Comparison of ENCODE assay signal across 14 cellular contexts in genomic region chr6:7282097-7282906, GRCh38. TPM values are rescaled to one million over a fixed set of nuclear protein-coding genes. Genes with fewer than 3 reads are reported as not detected.
DNase-seq lines count a peak whose midpoint lies in the region; ATAC-seq and TF ChIP-seq lines count a peak whose summit lies in the region.
"Had no signal": no experiment of that assay in that cellular context is flagged by ENCODE, and none has a peak within 500 bp of the region (broad histone marks: within the 10 kb centered on the region; RNA-seq: fewer than 3 reads in every experiment).

No MANE protein-coding gene starts in this region.

- H3K4me2 ChIP-seq in osteoblast (ENCODE audit: insufficient read depth, low read length), result no peak overlapping the region
- H3K4me2 ChIP-seq in mesendoderm (ENCODE audit: low read length), result no peak overlapping the region

- H3K27me3 ChIP-seq in osteoblast (ENCODE audit: insufficient read depth, low read length) (no peaks in the 10 kb centered on the region), mesendoderm (ENCODE audit: insufficient read depth, low read length, poor library complexity) (no peaks in the 10 kb centered on the region)
- H3K27me3 ChIP-seq: breast epithelium had no signal

- WGBS in mesendoderm (ENCODE audit: extremely low coverage, insufficient coverage, low lambda C conversion rate), result no CpG with 5 or more reads among the region's 10 CpGs

- no peaks in the 10 kb centered on the region for H3K4me1 ChIP-seq in osteoblast (ENCODE audit: insufficient read depth, low read length)
- no peaks in the 10 kb centered on the region for H3K4me1 ChIP-seq in mesendoderm (ENCODE audit: control insufficient read depth, low read depth, low read length)
- H3K4me1 ChIP-seq: breast epithelium had no signal

- peaks cover 12% of the 10 kb centered on the region for H3K36me3 Mint-ChIP-seq in activated CD4-positive, alpha-beta T cell treated with anti-CD3 and anti-CD28 coated beads for 36 hours (ENCODE audit: low read depth)
- H3K36me3 Mint-ChIP-seq in activated T-helper 2 cell treated with anti-CD3 and anti-CD28 coated beads, Interferon-gamma antibody, Interleukin-2, Interleukin-4, amounts not matched to agents 10 μg/mL and 5 μg/mL and 100 μg/mL, durations not matched to agents 14 hours and 24 hours and 36 hours (ENCODE audit: low read depth), result peaks cover 42% of the 10 kb centered on the region

- H3K36me3 ChIP-seq in osteoblast (ENCODE audit: insufficient read depth, low read length), result peaks cover 30% of the 10 kb centered on the region
- peaks cover under 1% of the 10 kb centered on the region for H3K36me3 ChIP-seq in mesendoderm (ENCODE audit: control insufficient read depth, insufficient read depth, low read length)
- H3K36me3 ChIP-seq: breast epithelium had no signal

- no peak overlapping the region for H2BK5ac ChIP-seq in mesendoderm (ENCODE audit: low read length)

- CTCF ChIA-PET in activated CD4-positive, alpha-beta T cell treated with anti-CD3 and anti-CD28 coated beads for 36 hours (lab: Charles Lee), result interaction anchor here (1.2 kb wide), 1 partner anchor 31 kb away, joined by 3 read pairs; no protein-coding TSS in a partner anchor

- H2BK15ac ChIP-seq in mesendoderm (replicated peaks; ENCODE audit: low read depth), result no peak overlapping the region

- H3K27me3 Mint-ChIP-seq in activated CD4-positive, alpha-beta T cell treated with anti-CD3 and anti-CD28 coated beads for 36 hours, result no peaks in the 10 kb centered on the region
- no peaks in the 10 kb centered on the region for H3K27me3 Mint-ChIP-seq in activated T-helper 2 cell treated with anti-CD3 and anti-CD28 coated beads, Interferon-gamma antibody, Interleukin-2, Interleukin-4, amounts not matched to agents 10 μg/mL and 5 μg/mL and 100 μg/mL, durations not matched to agents 14 hours and 24 hours and 36 hours (ENCODE audit: low read depth)

- no peak overlapping the region for H2BK120ac ChIP-seq in mesendoderm (ENCODE audit: low read depth, low read length)

- peaks cover 3% of the 10 kb centered on the region for H4K20me1 ChIP-seq in osteoblast (ENCODE audit: insufficient read depth, low read length)

- in situ Hi-C loops in KBM-7 (cut with MboI; ENCODE audit: low pct_unique_long_range_greater_than_20kb, low sequenced_read_pairs), result no loop called here

- DNase-seq in activated CD4-positive, alpha-beta T cell treated with anti-CD3 and anti-CD28 coated beads for 36 hours, result peak; percentile 30
- DNase-seq in activated CD4-positive, alpha-beta T cell treated with anti-CD3 and anti-CD28 coated beads, Interleukin-2, amount 50 U/mL, for 1 hour, result no peak
- DNase-seq in KBM-7 (peak; percentile 48), osteoblast (ENCODE audit: insufficient read length, low spot score, missing footprints) (peak; percentile 14), SKM-1 (lab: John Stamatoyannopoulos, UW; ENCODE audit: unreplicated experiment) (no peak), mesendoderm (no peak), GM03348 (ENCODE audit: low spot score) (no peak)
- no peak for DNase-seq in activated T-helper 2 cell treated with anti-CD3 and anti-CD28 coated beads, Interferon-gamma antibody, Interleukin-2, Interleukin-4, amounts not matched to agents 10 μg/mL and 5 μg/mL and 100 μg/mL, durations not matched to agents 14 hours and 24 hours and 36 hours (ENCODE audit: low spot score)
- DNase-seq: activated CD4-positive, CD25-positive, alpha-beta regulatory T cell; GDM1; NCI-H2227 treated with DMSO at 0.1 percent for 48 hours had no signal

- no peak overlapping the region for H3K4ac ChIP-seq in mesendoderm (ENCODE audit: low read depth, low read length)

- H2AK5ac ChIP-seq in mesendoderm (ENCODE audit: low read length), result no peak overlapping the region

- H3K56ac ChIP-seq in mesendoderm (ENCODE audit: low read length), result no peak overlapping the region

- no peak for TF ChIP-seq CTCF in osteoblast (IDR thresholded peaks at IDR 0.05; ENCODE audit: extremely low read depth, low read depth, low read length)

- H3K27ac ChIP-seq in osteoblast (ENCODE audit: low read depth, low read length) (no peak overlapping the region), mesendoderm (ENCODE audit: low read depth, low read length) (no peak overlapping the region)
- H3K27ac ChIP-seq: breast epithelium had no signal

- H3K79me2 ChIP-seq in osteoblast (ENCODE audit: insufficient read depth, low read length) (no peaks in the 10 kb centered on the region), mesendoderm (ENCODE audit: control insufficient read depth, insufficient read depth, low read length) (no peaks in the 10 kb centered on the region)

- H3K4me3 ChIP-seq in osteoblast (ENCODE audit: insufficient read depth, low read length) (no peak overlapping the region), mesendoderm (ENCODE audit: low read length) (no peak overlapping the region)
- H3K4me3 ChIP-seq: breast epithelium had no signal

- H4K5ac ChIP-seq in mesendoderm (ENCODE audit: low read length), result no peak overlapping the region

- no peak overlapping the region for H3K4me3 Mint-ChIP-seq in activated CD4-positive, alpha-beta T cell treated with anti-CD3 and anti-CD28 coated beads for 36 hours
- H3K4me3 Mint-ChIP-seq in activated T-helper 2 cell treated with anti-CD3 and anti-CD28 coated beads, Interferon-gamma antibody, Interleukin-2, Interleukin-4, amounts not matched to agents 10 μg/mL and 5 μg/mL and 100 μg/mL, durations not matched to agents 14 hours and 24 hours and 36 hours (ENCODE audit: low read depth), result no peak overlapping the region

- intact Hi-C loops in activated CD4-positive, alpha-beta T cell treated with anti-CD3 and anti-CD28 coated beads for 36 hours (cut with DNase I, micrococcal nuclease), result no loop called here
- intact Hi-C loops in activated T-helper 2 cell treated with anti-CD3 and anti-CD28 coated beads, Interferon-gamma antibody, Interleukin-2, Interleukin-4, amounts not matched to agents 10 μg/mL and 5 μg/mL and 100 μg/mL, durations not matched to agents 14 hours and 24 hours and 36 hours (cut with micrococcal nuclease), result no loop called here

- POLR2A ChIA-PET in activated CD4-positive, alpha-beta T cell treated with anti-CD3 and anti-CD28 coated beads for 36 hours (lab: Charles Lee), result interaction anchor here (0.6 to 0.8 kb wide), 2 partner anchors 16 to 256 kb away, joined by 3 to 4 read pairs; no protein-coding TSS in a partner anchor

- H3K9me3 Mint-ChIP-seq in activated CD4-positive, alpha-beta T cell treated with anti-CD3 and anti-CD28 coated beads for 36 hours (ENCODE audit: low read depth), result no peaks in the 10 kb centered on the region
- H3K9me3 Mint-ChIP-seq in activated T-helper 2 cell treated with anti-CD3 and anti-CD28 coated beads, Interferon-gamma antibody, Interleukin-2, Interleukin-4, amounts not matched to agents 10 μg/mL and 5 μg/mL and 100 μg/mL, durations not matched to agents 14 hours and 24 hours and 36 hours, result no peaks in the 10 kb centered on the region

- no peak overlapping the region for H2AFZ ChIP-seq in osteoblast (ENCODE audit: low read length)

- peak; percentile 59 for ATAC-seq in activated CD4-positive, alpha-beta T cell treated with anti-CD3 and anti-CD28 coated beads for 36 hours
- ATAC-seq: left lobe of liver, SK-N-SH treated with all-trans-retinoic acid at 6 μM for 48 hours had no signal

- peaks cover 16% of the 10 kb centered on the region for H3K4me1 Mint-ChIP-seq in activated CD4-positive, alpha-beta T cell treated with anti-CD3 and anti-CD28 coated beads for 36 hours
- H3K4me1 Mint-ChIP-seq in activated T-helper 2 cell treated with anti-CD3 and anti-CD28 coated beads, Interferon-gamma antibody, Interleukin-2, Interleukin-4, amounts not matched to agents 10 μg/mL and 5 μg/mL and 100 μg/mL, durations not matched to agents 14 hours and 24 hours and 36 hours (ENCODE audit: low read depth), result peaks cover 15% of the 10 kb centered on the region

- no peak overlapping the region for H3K18ac ChIP-seq in mesendoderm (ENCODE audit: low read length)

- H3K23ac ChIP-seq in mesendoderm (ENCODE audit: low read length), result no peak overlapping the region

- peak overlapping the region; percentile 49 for H3K27ac Mint-ChIP-seq in activated CD4-positive, alpha-beta T cell treated with anti-CD3 and anti-CD28 coated beads for 36 hours
- H3K27ac Mint-ChIP-seq in activated T-helper 2 cell treated with anti-CD3 and anti-CD28 coated beads, Interferon-gamma antibody, Interleukin-2, Interleukin-4, amounts not matched to agents 10 μg/mL and 5 μg/mL and 100 μg/mL, durations not matched to agents 14 hours and 24 hours and 36 hours, result peak overlapping the region; percentile 53

- no peaks in the 10 kb centered on the region for H3K79me1 ChIP-seq in mesendoderm (ENCODE audit: low read length)

- no peaks in the 10 kb centered on the region for H3K9me3 ChIP-seq in osteoblast (ENCODE audit: low read depth, low read length)
- H3K9me3 ChIP-seq: breast epithelium had no signal

- no peak overlapping the region for H4K8ac ChIP-seq in mesendoderm (ENCODE audit: low read depth, low read length)

- H3K9ac ChIP-seq in mesendoderm (ENCODE audit: low read length), result no peak overlapping the region

RNA-seq across cellular contexts. Expression of gene SSR1, which starts 30.7 kb away (rescaled TPM):
- 100 to 1,000 TPM; 129 to 165 TPM for total RNA-seq in activated CD4-positive, alpha-beta T cell treated with anti-CD3 and anti-CD28 coated beads for 36 hours
- 196 and 203 TPM in 2 replicates for total RNA-seq in activated T-helper 2 cell treated with anti-CD3 and anti-CD28 coated beads, Interferon-gamma antibody, Interleukin-2, Interleukin-4, amounts not matched to agents 10 μg/mL and 5 μg/mL and 100 μg/mL, durations not matched to agents 14 hours and 24 hours and 36 hours
- total RNA-seq in osteoblast, result 89.4 and 108 TPM in 2 replicates
- 80.3 TPM for polyA plus RNA-seq in mesendoderm (2013, experiment 1 of 2)
- polyA plus RNA-seq in mesendoderm (2013, experiment 2 of 2), result 80.3 TPM

Comparison
In these comparisons a context has a peak if more than half of its experiments do, and no peak if none do; other contexts are left out.
1. DNase-seq: peak in activated CD4-positive, alpha-beta T cell treated with anti-CD3 and anti-CD28 coated beads for 36 hours (single experiment), KBM-7 (single experiment) and osteoblast (single experiment); none in activated CD4-positive, alpha-beta T cell treated with anti-CD3 and anti-CD28 coated beads, Interleukin-2, amount 50 U/mL, for 1 hour (single experiment), activated T-helper 2 cell treated with anti-CD3 and anti-CD28 coated beads, Interferon-gamma antibody, Interleukin-2, Interleukin-4, amounts not matched to agents 10 μg/mL and 5 μg/mL and 100 μg/mL, durations not matched to agents 14 hours and 24 hours and 36 hours (single experiment), SKM-1 (single experiment), mesendoderm (single experiment) and GM03348 (single experiment).